10 cellular contexts compared by ENCODE assay signal in the genomic region with DNA sequence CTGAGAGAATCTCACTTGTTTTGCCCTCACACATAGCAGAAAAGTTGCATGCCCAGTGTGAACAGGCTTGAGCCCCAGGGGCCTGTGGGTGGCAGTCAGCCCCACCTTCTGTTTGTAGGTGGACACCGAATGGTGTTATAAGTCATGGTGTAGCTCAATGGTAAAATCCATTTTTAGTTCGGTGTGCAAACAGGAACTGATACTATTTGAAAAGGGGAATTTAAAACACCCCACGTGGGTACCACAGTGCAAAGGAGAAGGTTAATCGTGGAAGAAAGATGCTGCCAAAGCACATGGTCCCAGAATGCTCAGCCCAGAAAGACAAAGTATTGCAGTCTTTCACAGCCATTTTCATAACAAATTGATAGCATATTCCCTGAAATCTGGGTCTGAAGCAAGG.
A peak's percentile ranks its signal among the peaks of the same experiment; 100 is the strongest.
DNase-seq lines count a peak whose midpoint lies in the region; ATAC-seq, FAIRE-seq and TF ChIP-seq lines count a peak whose summit lies in the region.
"Had no signal": no experiment of that assay in that cellular context is flagged by ENCODE, and none has a peak within 500 bp of the region (broad histone marks: within the 10 kb centered on the region; RNA-seq: fewer than 3 reads in every experiment).

No MANE protein-coding gene starts in this region.

- no peak for FAIRE-seq in small intestine (lab: Jason Lieb, UNC)
- FAIRE-seq: A549 had no signal

- no peaks in the 10 kb centered on the region for H3K36me3 Mint-ChIP-seq in natural killer cell
- H3K36me3 Mint-ChIP-seq in natural killer cell treated with Interleukin-12 subunit alpha and Interleukin-12 subunit beta and Interleukin-15 and Interleukin-18, amount 100 ng/mL, for 72 hours = no peaks in the 10 kb centered on the region

- WGBS in upper lobe of left lung, 2 donors = 62 to 72% methylated on average over 4 of the region's 4 CpGs
- 76 to 84% (median 76%) methylated on average over 4 of the region's 4 CpGs for WGBS in small intestine, 3 donors

- H3K4me1 ChIP-seq in upper lobe of left lung = no peaks in the 10 kb centered on the region
- H3K4me1 ChIP-seq in small intestine (ENCODE audit: control insufficient read depth in 2 of 2, insufficient read depth in 1 of 2, low read depth in 1 of 2, low read length in 1 of 2) = no peaks in the 10 kb centered on the region
- H3K4me1 ChIP-seq: A549 had no signal

- ATAC-seq in natural killer cell = peak in 2 of 3 donors; percentile 46 to 76
- ATAC-seq in natural killer cell treated with Interleukin-12 subunit alpha and Interleukin-12 subunit beta and Interleukin-15 and Interleukin-18, amount 100 ng/mL, for 72 hours = no peak
- peak; percentile 92 for ATAC-seq in HG02763 (IDR thresholded peaks at IDR 0.05; ENCODE audit: unreplicated experiment)
- ATAC-seq in HG03558 (IDR thresholded peaks at IDR 0.05; ENCODE audit: extremely low read depth, unreplicated experiment) = peak; percentile 82
- ATAC-seq in upper lobe of left lung (ENCODE audit: low FRiP score in 2 of 2) = peak; percentile 34 to 41
- ATAC-seq: A549 had no signal

- peak overlapping the region; percentile 73 to 80 for H3K27ac Mint-ChIP-seq in natural killer cell
- no peak overlapping the region for H3K27ac Mint-ChIP-seq in natural killer cell treated with Interleukin-12 subunit alpha and Interleukin-12 subunit beta and Interleukin-15 and Interleukin-18, amount 100 ng/mL, for 72 hours

- H3K4me3 Mint-ChIP-seq in natural killer cell = no peak overlapping the region
- no peak overlapping the region for H3K4me3 Mint-ChIP-seq in natural killer cell treated with Interleukin-12 subunit alpha and Interleukin-12 subunit beta and Interleukin-15 and Interleukin-18, amount 100 ng/mL, for 72 hours

- peaks cover 38 to 47% of the 10 kb centered on the region in 2 donors for H3K4me1 Mint-ChIP-seq in natural killer cell
- H3K4me1 Mint-ChIP-seq in natural killer cell treated with Interleukin-12 subunit alpha and Interleukin-12 subunit beta and Interleukin-15 and Interleukin-18, amount 100 ng/mL, for 72 hours (ENCODE audit: low read depth in 2 of 2) = peaks cover 18 to 27% of the 10 kb centered on the region in 2 donors

- no peak overlapping the region for H3K27ac ChIP-seq in upper lobe of left lung
- no peak overlapping the region for H3K27ac ChIP-seq in small intestine (ENCODE audit: low read depth in 1 of 2, low read length in 1 of 2)
- H3K27ac ChIP-seq: A549 had no signal

- H3K36me3 ChIP-seq in upper lobe of left lung (no peaks in the 10 kb centered on the region), small intestine (ENCODE audit: control insufficient read depth in 2 of 2, insufficient read depth in 2 of 2, low read length in 2 of 2) (no peaks in the 10 kb centered on the region)

- intact Hi-C loops in natural killer cell (cut with micrococcal nuclease) = no loop called here

- H3K27me3 ChIP-seq in upper lobe of left lung (no peaks in the 10 kb centered on the region), small intestine (ENCODE audit: control insufficient read depth in 2 of 2, insufficient read depth in 2 of 2, low read length in 2 of 2) (no peaks in the 10 kb centered on the region)

- H3K27me3 Mint-ChIP-seq in natural killer cell (ENCODE audit: low read depth in 2 of 2) = no peaks in the 10 kb centered on the region
- H3K27me3 Mint-ChIP-seq in natural killer cell treated with Interleukin-12 subunit alpha and Interleukin-12 subunit beta and Interleukin-15 and Interleukin-18, amount 100 ng/mL, for 72 hours = no peaks in the 10 kb centered on the region

- DNase-seq in natural killer cell (no peak), upper lobe of left lung (no peak), small intestine (no peak), hippocampal formation (lab: John Stamatoyannopoulos, UW) (no peak)
- no peak for DNase-seq in natural killer cell treated with Interleukin-12 subunit alpha and Interleukin-12 subunit beta and Interleukin-15 and Interleukin-18, amount 100 ng/mL, for 72 hours (ENCODE audit: low spot score)
- DNase-seq in stimulated activated CD4-positive, alpha-beta T cell treated with anti-CD3 and anti-CD28 coated beads, Interleukin-4, amount 100 ng/mL, for 1 hour = no peak
- DNase-seq: NCI-H2227 treated with DMSO at 0.1 percent for 48 hours had no signal

- H3K4me3 ChIP-seq in upper lobe of left lung (no peak overlapping the region), small intestine (ENCODE audit: low read depth in 1 of 2, low read length in 2 of 2) (no peak overlapping the region)
- H3K4me3 ChIP-seq: A549 had no signal

- TF ChIP-seq CTCF in natural killer cell (IDR thresholded peaks at IDR 0.05) (no peak), upper lobe of left lung (IDR thresholded peaks at IDR 0.05) (no peak)

- no peaks in the 10 kb centered on the region for H3K9me3 ChIP-seq in upper lobe of left lung
- no peaks in the 10 kb centered on the region for H3K9me3 ChIP-seq in small intestine (ENCODE audit: control insufficient read depth, low read depth)
- H3K9me3 ChIP-seq: A549 had no signal

- TF ChIP-seq EP300 in upper lobe of left lung (IDR thresholded peaks at IDR 0.05) = no peak

- no peak for TF ChIP-seq POLR2A in upper lobe of left lung (IDR thresholded peaks at IDR 0.05)

- no peaks in the 10 kb centered on the region for H3K9me3 Mint-ChIP-seq in natural killer cell
- H3K9me3 Mint-ChIP-seq in natural killer cell treated with Interleukin-12 subunit alpha and Interleukin-12 subunit beta and Interleukin-15 and Interleukin-18, amount 100 ng/mL, for 72 hours = no peaks in the 10 kb centered on the region

Comparison
In these comparisons a context has a peak if more than half of its experiments do, and no peak if none do; other contexts are left out.
1. ATAC-seq: peak in natural killer cell (2 of 3), HG02763 (single experiment), HG03558 (single experiment) and upper lobe of left lung (2 of 2); none in natural killer cell treated with Interleukin-12 subunit alpha and Interleukin-12 subunit beta and Interleukin-15 and Interleukin-18, amount 100 ng/mL, for 72 hours (0 of 2).
2. H3K27ac Mint-ChIP-seq: peak in natural killer cell (2 of 2); none in natural killer cell treated with Interleukin-12 subunit alpha and Interleukin-12 subunit beta and Interleukin-15 and Interleukin-18, amount 100 ng/mL, for 72 hours (0 of 2).